Comparison of ENCODE assay signal across 9 cellular contexts in the genomic region with DNA sequence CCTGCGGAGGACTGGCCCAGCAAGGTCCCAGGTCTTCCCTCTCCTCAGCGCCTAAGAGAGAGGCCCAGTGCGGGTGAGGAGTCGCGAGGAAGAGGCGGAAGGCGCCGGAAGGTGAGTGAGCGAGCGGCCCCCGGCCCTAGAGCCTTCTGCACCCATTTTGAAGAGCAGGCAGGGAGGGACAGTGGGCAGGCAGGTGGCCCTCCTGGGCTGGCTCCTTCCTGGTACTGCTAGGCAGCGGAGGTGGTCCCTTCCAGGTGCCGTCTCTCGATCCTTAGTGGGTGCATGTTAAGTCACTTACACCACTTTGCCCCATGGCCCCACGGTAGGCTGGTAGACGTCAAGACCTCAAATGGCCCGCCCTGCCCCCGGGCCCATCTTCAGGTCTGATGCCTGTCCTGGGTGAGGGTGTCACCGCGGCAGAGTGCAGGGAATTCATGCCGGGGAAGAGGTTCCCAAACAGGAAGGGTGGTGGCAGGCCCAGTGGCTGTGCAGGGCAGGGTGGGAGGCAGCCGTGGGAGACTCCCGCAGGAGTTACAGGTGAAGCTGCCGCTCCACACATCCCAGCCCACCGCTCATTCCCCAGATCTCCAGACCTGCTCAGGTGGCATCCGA. TPM values are rescaled to one million over a fixed set of nuclear protein-coding genes. Genes with fewer than 3 reads are reported as not detected.
DNase-seq lines count a peak whose midpoint lies in the region; ATAC-seq and TF ChIP-seq lines count a peak whose summit lies in the region.
"Had no signal": no experiment of that assay in that cellular context is flagged by ENCODE, and none has a peak within 500 bp of the region (broad histone marks: within the 10 kb centered on the region; RNA-seq: fewer than 3 reads in every experiment).

No MANE protein-coding gene starts in this region.

- H3F3A ChIP-seq in PC-9 (ENCODE audit: insufficient read depth, low read depth) = peaks cover 28% of the 10 kb centered on the region

- H2AFZ ChIP-seq in PC-9 (peak overlapping the region; percentile 79), parathyroid adenoma (peak overlapping the region; percentile 90)

- no peaks in the 10 kb centered on the region for H4K20me1 ChIP-seq in PC-9 (ENCODE audit: insufficient read depth)

- intact Hi-C loops in PC-9 (cut with micrococcal nuclease; ENCODE audit: unreplicated experiment) = loop anchor here (10.0 kb wide), 1 partner anchor 148 kb away; a partner anchor contains a TSS

- H3K79me2 ChIP-seq in PC-9 (ENCODE audit: low read depth) = no peaks in the 10 kb centered on the region
- H3K79me2 ChIP-seq in parathyroid adenoma = no peaks in the 10 kb centered on the region

- no peak overlapping the region for H3K9ac ChIP-seq in parathyroid adenoma

- peaks cover 13 to 22% (median 18%) of the 10 kb centered on the region in 3 donors for H3K4me1 Mint-ChIP-seq in CD8-positive, alpha-beta memory T cell

- H3K4me3 Mint-ChIP-seq in CD8-positive, alpha-beta memory T cell = peak overlapping the region; percentile 51 to 89 (median 79)

- H3K4me3 ChIP-seq in CD8-positive, alpha-beta memory T cell (ENCODE audit: low read length) = peak overlapping the region; percentile 32
- H3K4me3 ChIP-seq in PC-9 (peak overlapping the region; percentile 68), fibroblast of the aortic adventitia (ENCODE audit: low read depth, low read length) (peak overlapping the region; percentile 58), parathyroid adenoma (ENCODE audit: low read depth, low read length) (peak overlapping the region; percentile 69)

- no peak for DNase-seq in CD8-positive, alpha-beta memory T cell
- DNase-seq in PC-9 = no peak
- no peak for DNase-seq in fibroblast of the aortic adventitia (ENCODE audit: low read depth)
- DNase-seq in substantia nigra (lab: John Stamatoyannopoulos, UW) = no peak
- DNase-seq in NCI-H82 (lab: John Stamatoyannopoulos, UW) = no peak
- no peak for DNase-seq in erythroblast (lab: John Stamatoyannopoulos, UW)
- DNase-seq: NCI-H1930 had no signal

- TF ChIP-seq POLR2A in erythroblast (IDR thresholded peaks at IDR 0.05; ENCODE audit: low read length) = no peak

- H3K27ac Mint-ChIP-seq in CD8-positive, alpha-beta memory T cell = peak overlapping the region in 3 of 8 donors; percentile 10 to 93 (median 63)

- peaks cover 0 to 2% (median 0%) of the 10 kb centered on the region in 3 donors for H3K36me3 Mint-ChIP-seq in CD8-positive, alpha-beta memory T cell

- no peak overlapping the region for H3K27ac ChIP-seq in CD8-positive, alpha-beta memory T cell (ENCODE audit: low read depth, low read length)
- no peak overlapping the region for H3K27ac ChIP-seq in PC-9
- H3K27ac ChIP-seq in parathyroid adenoma = no peak overlapping the region
- H3K27ac ChIP-seq in substantia nigra (ENCODE audit: low read depth, low read length, poor library complexity, severe bottlenecking) = no peak overlapping the region

- H3K27me3 Mint-ChIP-seq in CD8-positive, alpha-beta memory T cell = peaks cover 15 to 22% of the 10 kb centered on the region in 2 donors

- no peaks in the 10 kb centered on the region for H3K9me2 ChIP-seq in PC-9 (ENCODE audit: insufficient read depth)

- no TSS peak for BruUV-seq in PC-9 (replicated peaks; lab: Mats Ljungman, UMichigan)

- peaks cover 7% of the 10 kb centered on the region for H3K4me1 ChIP-seq in CD8-positive, alpha-beta memory T cell (ENCODE audit: insufficient read depth, low read length)
- H3K4me1 ChIP-seq in PC-9 (replicated peaks; ENCODE audit: insufficient read depth) = peaks cover 33% of the 10 kb centered on the region
- no peaks in the 10 kb centered on the region for H3K4me1 ChIP-seq in parathyroid adenoma

- ATAC-seq in HG03139 (IDR thresholded peaks at IDR 0.05; ENCODE audit: unreplicated experiment) = no peak

- CTCF ChIA-PET in CD8-positive, alpha-beta memory T cell (lab: Charles Lee) = no interaction called here
- CTCF ChIA-PET in PC-9 (lab: Charles Lee) = no interaction called here

- H3K4me2 ChIP-seq in PC-9 (peak overlapping the region; percentile 78), parathyroid adenoma (ENCODE audit: low read length) (peak overlapping the region; percentile 89)

- no peaks in the 10 kb centered on the region for H3K9me3 ChIP-seq in CD8-positive, alpha-beta memory T cell (ENCODE audit: low read length)
- H3K9me3 ChIP-seq in PC-9 (ENCODE audit: insufficient read depth, low read depth) (no peaks in the 10 kb centered on the region), parathyroid adenoma (ENCODE audit: control insufficient read depth, low read length) (no peaks in the 10 kb centered on the region)

- H3K27me3 ChIP-seq in CD8-positive, alpha-beta memory T cell (ENCODE audit: insufficient read depth, low read length, poor library complexity, severe bottlenecking) = peaks cover 7% of the 10 kb centered on the region
- H3K27me3 ChIP-seq in PC-9 (ENCODE audit: insufficient read depth, low read depth) (no peaks in the 10 kb centered on the region), parathyroid adenoma (ENCODE audit: control insufficient read depth, insufficient read depth, low read length) (no peaks in the 10 kb centered on the region)

- POLR2A ChIA-PET in CD8-positive, alpha-beta memory T cell (lab: Charles Lee) = no interaction called here
- POLR2A ChIA-PET in PC-9 (lab: Charles Lee; ENCODE audit: unreplicated experiment) = no interaction called here

- H3K36me3 ChIP-seq in CD8-positive, alpha-beta memory T cell (ENCODE audit: insufficient read depth, low read length) = no peaks in the 10 kb centered on the region
- H3K36me3 ChIP-seq in PC-9 (ENCODE audit: low read depth) (no peaks in the 10 kb centered on the region), parathyroid adenoma (ENCODE audit: control insufficient read depth, insufficient read depth, low read length) (no peaks in the 10 kb centered on the region)

- no peaks in the 10 kb centered on the region for H3K9me3 Mint-ChIP-seq in CD8-positive, alpha-beta memory T cell

- TF ChIP-seq CTCF in PC-9 (conservative IDR thresholded peaks at IDR 0.05) (no peak), fibroblast of the aortic adventitia (IDR thresholded peaks at IDR 0.05; ENCODE audit: insufficient read depth, low read length) (no peak), parathyroid adenoma (IDR thresholded peaks at IDR 0.05) (no peak)

RNA-seq across cellular contexts. Expression of a gene that starts 14.4 kb away (rescaled TPM):
- 1 to 10 TPM; 1.7 to 1.9 TPM for total RNA-seq in CD8-positive, alpha-beta memory T cell
- polyA plus RNA-seq in CD8-positive, alpha-beta memory T cell = 2.8 TPM
- 10.7 and 11.7 TPM in 2 replicates for total RNA-seq in PC-9 (2021)
- total RNA-seq in fibroblast of the aortic adventitia (ENCODE audit: low replicate concordance) = 0.09 TPM in 1 of 2 replicates, not detected in the other

RNA-seq across cellular contexts. Expression of a gene that starts 29.6 kb away (rescaled TPM):
- total RNA-seq in CD8-positive, alpha-beta memory T cell = not detected
- not detected for polyA plus RNA-seq in CD8-positive, alpha-beta memory T cell
- total RNA-seq in PC-9 (2021) (not detected in 2 replicates), fibroblast of the aortic adventitia (ENCODE audit: low replicate concordance) (not detected in 2 replicates)

RNA-seq across cellular contexts. Expression of a gene that starts 54.5 kb away (rescaled TPM):
- 10 to 100 TPM; 57.3 to 57.7 TPM for total RNA-seq in CD8-positive, alpha-beta memory T cell
- polyA plus RNA-seq in CD8-positive, alpha-beta memory T cell = 34.8 TPM
- total RNA-seq in PC-9 (2021) (0.92 and 1.6 TPM in 2 replicates), fibroblast of the aortic adventitia (ENCODE audit: low replicate concordance) (0.27 TPM in 1 of 2 replicates, not detected in the other)

Comparison
In these comparisons a context has a peak if more than half of its experiments do, and no peak if none do; other contexts are left out.
1. RNA of a gene that starts 54.5 kb away (total RNA-seq): 57.3 to 57.7 TPM in CD8-positive, alpha-beta memory T cell; 0.92 to 1.6 TPM in PC-9 and 0.27 TPM in fibroblast of the aortic adventitia; every median in the first group is over 10 times any median in the second.
2. Peak in every context shown above with its lines, with median percentiles within 50 percentile points of each other: H3K4me3 ChIP-seq.